Comparison of ENCODE assay signal across 8 cellular contexts in genomic region chr4:48342559-48342878, GRCh38. TPM values are rescaled to one million over a fixed set of nuclear protein-coding genes. Genes with fewer than 3 reads are reported as not detected.
DNase-seq lines count a peak whose midpoint lies in the region; ATAC-seq lines count a peak whose summit lies in the region.

No MANE protein-coding gene starts in this region.

- H3K27me3 ChIP-seq in iPS-15b (ENCODE audit: control insufficient read depth, insufficient read depth, low read length): no peaks in the 10 kb centered on the region

- ATAC-seq in stimulated activated naive CD8-positive, alpha-beta T cell treated with anti-CD3 and anti-CD28 coated beads, Interleukin-15, amount 100 ng/mL, for 72 hours: no peak
- no peak for ATAC-seq in GM21576 (IDR thresholded peaks at IDR 0.05; ENCODE audit: unreplicated experiment)
- no peak for ATAC-seq in GM19395 (IDR thresholded peaks at IDR 0.05; ENCODE audit: unreplicated experiment)

- peak overlapping the region; percentile 63 for H3K9ac ChIP-seq in iPS-15b (ENCODE audit: low read depth, low read length)

- no peaks in the 10 kb centered on the region for H3K9me3 ChIP-seq in iPS-15b (ENCODE audit: control insufficient read depth, insufficient read depth, low read length)

- peak overlapping the region; percentile 98 for H3K4me3 Mint-ChIP-seq in activated T-helper 1 cell treated with anti-CD3 and anti-CD28 coated beads, Interleukin-12 subunit alpha, Interleukin-12 subunit beta, Interleukin-2, Interleukin-4 antibody, amounts not matched to agents 30 ng/mL and 10 ng/mL and 1 ng/mL, durations not matched to agents 14 hours and 24 hours and 36 hours
- peak overlapping the region; percentile 98 to 99 for H3K4me3 Mint-ChIP-seq in stimulated activated naive CD8-positive, alpha-beta T cell treated with anti-CD3 and anti-CD28 coated beads, Interleukin-15, amount 100 ng/mL, for 72 hours

- peaks cover 5% of the 10 kb centered on the region for H3K36me3 Mint-ChIP-seq in activated T-helper 1 cell treated with anti-CD3 and anti-CD28 coated beads, Interleukin-12 subunit alpha, Interleukin-12 subunit beta, Interleukin-2, Interleukin-4 antibody, amounts not matched to agents 30 ng/mL and 10 ng/mL and 1 ng/mL, durations not matched to agents 14 hours and 24 hours and 36 hours (ENCODE audit: low read depth)

- H3K4me1 ChIP-seq in iPS-15b (ENCODE audit: control insufficient read depth, insufficient read depth, low read length): peaks cover 9% of the 10 kb centered on the region

- peak overlapping the region; percentile 91 for H3K4me3 ChIP-seq in iPS-15b (ENCODE audit: low read depth, low read length)

- peaks cover 76% of the 10 kb centered on the region for H3K4me1 Mint-ChIP-seq in activated T-helper 1 cell treated with anti-CD3 and anti-CD28 coated beads, Interleukin-12 subunit alpha, Interleukin-12 subunit beta, Interleukin-2, Interleukin-4 antibody, amounts not matched to agents 30 ng/mL and 10 ng/mL and 1 ng/mL, durations not matched to agents 14 hours and 24 hours and 36 hours (ENCODE audit: low read depth)
- H3K4me1 Mint-ChIP-seq in stimulated activated naive CD8-positive, alpha-beta T cell treated with anti-CD3 and anti-CD28 coated beads, Interleukin-15, amount 100 ng/mL, for 72 hours: peaks cover 68% of the 10 kb centered on the region

- no peaks in the 10 kb centered on the region for H3K36me3 ChIP-seq in iPS-15b (ENCODE audit: control insufficient read depth, insufficient read depth, low read length)

- peak; percentile 28 for DNase-seq in stimulated activated CD4-positive, alpha-beta T cell treated with anti-CD3 and anti-CD28 coated beads, Interleukin-15, amount 100 ng/mL, for 24 hours
- DNase-seq in stimulated activated CD4-positive, alpha-beta T cell treated with anti-CD3 and anti-CD28 coated beads, Interleukin-2, amount 100 ng/mL, for 48 hours: no peak
- DNase-seq in activated T-helper 1 cell treated with anti-CD3 and anti-CD28 coated beads, Interleukin-12 subunit alpha, Interleukin-12 subunit beta, Interleukin-2, Interleukin-4 antibody, amounts not matched to agents 30 ng/mL and 10 ng/mL and 1 ng/mL, durations not matched to agents 14 hours and 24 hours and 36 hours (ENCODE audit: low spot score): no peak
- no peak for DNase-seq in stimulated activated naive CD8-positive, alpha-beta T cell treated with anti-CD3 and anti-CD28 coated beads, Interleukin-15, amount 100 ng/mL, for 72 hours
- DNase-seq in NCI-H1436 (lab: John Stamatoyannopoulos, UW): no peak

- H3K27me3 Mint-ChIP-seq in activated T-helper 1 cell treated with anti-CD3 and anti-CD28 coated beads, Interleukin-12 subunit alpha, Interleukin-12 subunit beta, Interleukin-2, Interleukin-4 antibody, amounts not matched to agents 30 ng/mL and 10 ng/mL and 1 ng/mL, durations not matched to agents 14 hours and 24 hours and 36 hours (ENCODE audit: insufficient read depth): no peaks in the 10 kb centered on the region
- no peaks in the 10 kb centered on the region for H3K27me3 Mint-ChIP-seq in stimulated activated naive CD8-positive, alpha-beta T cell treated with anti-CD3 and anti-CD28 coated beads, Interleukin-15, amount 100 ng/mL, for 72 hours

- H3K9me3 Mint-ChIP-seq in activated T-helper 1 cell treated with anti-CD3 and anti-CD28 coated beads, Interleukin-12 subunit alpha, Interleukin-12 subunit beta, Interleukin-2, Interleukin-4 antibody, amounts not matched to agents 30 ng/mL and 10 ng/mL and 1 ng/mL, durations not matched to agents 14 hours and 24 hours and 36 hours: no peaks in the 10 kb centered on the region
- H3K9me3 Mint-ChIP-seq in stimulated activated naive CD8-positive, alpha-beta T cell treated with anti-CD3 and anti-CD28 coated beads, Interleukin-15, amount 100 ng/mL, for 72 hours: no peaks in the 10 kb centered on the region

- peak overlapping the region; percentile 87 for H3K27ac Mint-ChIP-seq in activated T-helper 1 cell treated with anti-CD3 and anti-CD28 coated beads, Interleukin-12 subunit alpha, Interleukin-12 subunit beta, Interleukin-2, Interleukin-4 antibody, amounts not matched to agents 30 ng/mL and 10 ng/mL and 1 ng/mL, durations not matched to agents 14 hours and 24 hours and 36 hours
- peak overlapping the region; percentile 94 to 95 for H3K27ac Mint-ChIP-seq in stimulated activated naive CD8-positive, alpha-beta T cell treated with anti-CD3 and anti-CD28 coated beads, Interleukin-15, amount 100 ng/mL, for 72 hours

- intact Hi-C loops in activated T-helper 1 cell treated with anti-CD3 and anti-CD28 coated beads, Interleukin-12 subunit alpha, Interleukin-12 subunit beta, Interleukin-2, Interleukin-4 antibody, amounts not matched to agents 30 ng/mL and 10 ng/mL and 1 ng/mL, durations not matched to agents 14 hours and 24 hours and 36 hours (cut with micrococcal nuclease): loop anchor here (5.0 kb wide), 1 partner anchor 155 kb away; no protein-coding TSS in a partner anchor

RNA-seq across cellular contexts. Expression of gene SLAIN2, which starts 1.2 kb away (rescaled TPM):
- 71.4 and 79.4 TPM in 2 replicates for total RNA-seq in activated T-helper 1 cell treated with anti-CD3 and anti-CD28 coated beads, Interleukin-12 subunit alpha, Interleukin-12 subunit beta, Interleukin-2, Interleukin-4 antibody, amounts not matched to agents 30 ng/mL and 10 ng/mL and 1 ng/mL, durations not matched to agents 14 hours and 24 hours and 36 hours
